12 cellular contexts compared by ENCODE assay signal in the genomic region with DNA sequence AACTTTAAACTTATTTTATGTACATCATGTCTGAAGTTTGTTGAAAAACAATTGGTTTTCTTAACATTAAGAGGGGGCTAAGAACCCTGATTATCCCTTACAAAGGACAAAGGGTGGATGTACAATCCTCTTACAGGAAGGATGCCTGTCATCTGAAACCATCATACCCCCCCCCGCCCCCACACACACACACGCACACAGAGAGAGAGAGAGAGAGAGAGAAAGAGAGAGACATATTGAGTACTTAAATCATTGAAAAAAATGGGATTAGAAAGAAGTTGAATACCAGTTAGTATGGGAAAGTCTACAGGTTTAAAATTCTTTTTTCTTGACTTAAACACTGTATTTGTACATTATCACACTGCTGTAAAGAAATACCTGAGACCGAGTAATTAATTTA. TPM values are rescaled to one million over a fixed set of nuclear protein-coding genes. Genes with fewer than 3 reads are reported as not detected.
DNase-seq lines count a peak whose midpoint lies in the region; ATAC-seq and TF ChIP-seq lines count a peak whose summit lies in the region.
"Had no signal": no experiment of that assay in that cellular context is flagged by ENCODE, and none has a peak within 500 bp of the region (broad histone marks: within the 10 kb centered on the region; RNA-seq: fewer than 3 reads in every experiment).

No MANE protein-coding gene starts in this region.

- H3K36me3 ChIP-seq in GM23338 (ENCODE audit: insufficient read depth), result no peaks in the 10 kb centered on the region
- H3K36me3 ChIP-seq in heart left ventricle, result no peaks in the 10 kb centered on the region

- POLR2A ChIA-PET in CD4-positive, alpha-beta T cell (lab: Charles Lee), result no interaction called here
- POLR2A ChIA-PET in activated CD8-positive, alpha-beta T cell treated with anti-CD3 and anti-CD28 coated beads for 36 hours (lab: Charles Lee), result no interaction called here

- CTCF ChIA-PET in CD4-positive, alpha-beta T cell (lab: Charles Lee), result no interaction called here
- CTCF ChIA-PET in activated CD8-positive, alpha-beta T cell treated with anti-CD3 and anti-CD28 coated beads for 36 hours (lab: Charles Lee), result interaction anchor here (0.7 kb wide), 1 partner anchor 12 kb away, joined by 3 read pairs; no protein-coding TSS in a partner anchor

- H3K4me3 ChIP-seq in GM23338, result no peak overlapping the region
- no peak overlapping the region for H3K4me3 ChIP-seq in heart left ventricle
- H3K4me3 ChIP-seq: body of pancreas, mucosa of descending colon had no signal

- peak; percentile 44 for ATAC-seq in CD4-positive, alpha-beta T cell (ENCODE audit: poor library complexity)
- ATAC-seq in GM23338, result no peak
- ATAC-seq in activated CD8-positive, alpha-beta T cell treated with anti-CD3 and anti-CD28 coated beads for 36 hours, result no peak
- no peak for ATAC-seq in heart left ventricle
- no peak for ATAC-seq in HG03196 (IDR thresholded peaks at IDR 0.05; ENCODE audit: unreplicated experiment)
- ATAC-seq: body of pancreas had no signal

- H3K27me3 ChIP-seq in CD4-positive, alpha-beta T cell (ENCODE audit: control insufficient read depth, insufficient read depth, low read length), result no peaks in the 10 kb centered on the region
- no peaks in the 10 kb centered on the region for H3K27me3 ChIP-seq in GM23338 (ENCODE audit: insufficient read depth)
- H3K27me3 ChIP-seq in heart left ventricle, result no peaks in the 10 kb centered on the region
- H3K27me3 ChIP-seq: body of pancreas had no signal

- H3K27me3 Mint-ChIP-seq in CD4-positive, alpha-beta T cell, result no peaks in the 10 kb centered on the region
- H3K27me3 Mint-ChIP-seq in GM23338 (ENCODE audit: insufficient read depth, low read depth, poor library complexity), result peaks cover 3% of the 10 kb centered on the region
- H3K27me3 Mint-ChIP-seq in activated CD8-positive, alpha-beta T cell treated with anti-CD3 and anti-CD28 coated beads for 36 hours, result no peaks in the 10 kb centered on the region

- peak overlapping the region; percentile 74 for H3K27ac Mint-ChIP-seq in CD4-positive, alpha-beta T cell
- H3K27ac Mint-ChIP-seq in GM23338, result no peak overlapping the region
- peak overlapping the region; percentile 77 for H3K27ac Mint-ChIP-seq in activated CD8-positive, alpha-beta T cell treated with anti-CD3 and anti-CD28 coated beads for 36 hours

- intact Hi-C loops in CD4-positive, alpha-beta T cell (cut with DNase I, micrococcal nuclease), result no loop called here
- intact Hi-C loops in activated CD8-positive, alpha-beta T cell treated with anti-CD3 and anti-CD28 coated beads for 36 hours (cut with micrococcal nuclease), result no loop called here
- intact Hi-C loops in heart left ventricle (cut with DNase I), result no loop called here

- no peak for TF ChIP-seq POLR2A in heart left ventricle (IDR thresholded peaks at IDR 0.05)

- peak overlapping the region; percentile 57 for H3K4me3 Mint-ChIP-seq in CD4-positive, alpha-beta T cell
- no peak overlapping the region for H3K4me3 Mint-ChIP-seq in GM23338
- no peak overlapping the region for H3K4me3 Mint-ChIP-seq in activated CD8-positive, alpha-beta T cell treated with anti-CD3 and anti-CD28 coated beads for 36 hours

- peaks cover 25% of the 10 kb centered on the region for H3K4me1 Mint-ChIP-seq in CD4-positive, alpha-beta T cell (ENCODE audit: low read depth)
- H3K4me1 Mint-ChIP-seq in GM23338, result peaks cover 6% of the 10 kb centered on the region
- H3K4me1 Mint-ChIP-seq in activated CD8-positive, alpha-beta T cell treated with anti-CD3 and anti-CD28 coated beads for 36 hours (ENCODE audit: low read depth), result peaks cover 17% of the 10 kb centered on the region

- no peak for DNase-seq in CD4-positive, alpha-beta T cell
- no peak for DNase-seq in GM23338 (ENCODE audit: low spot score)
- no peak for DNase-seq in activated CD8-positive, alpha-beta T cell treated with anti-CD3 and anti-CD28 coated beads for 36 hours
- DNase-seq in left kidney (ENCODE audit: low read depth, low spot score), result peak; percentile 41
- DNase-seq in heart left ventricle, result no peak
- DNase-seq in mucosa of gallbladder (ENCODE audit: low spot score), result no peak
- DNase-seq: body of pancreas, kidney glomerular epithelial cell, mucosa of descending colon, NCI-H187 treated with DMSO at 0.1 percent for 48 hours, NCI-H526 had no signal

- H4K20me1 ChIP-seq in GM23338 (replicated peaks; ENCODE audit: insufficient read depth), result no peaks in the 10 kb centered on the region

- H2AFZ ChIP-seq in GM23338, result peak overlapping the region; percentile 88

- no peaks in the 10 kb centered on the region for H3K9me3 ChIP-seq in CD4-positive, alpha-beta T cell (ENCODE audit: control insufficient read depth, low read length)
- no peaks in the 10 kb centered on the region for H3K9me3 ChIP-seq in heart left ventricle
- H3K9me3 ChIP-seq: body of pancreas had no signal

- no peak for TF ChIP-seq CTCF in CD4-positive, alpha-beta T cell (IDR thresholded peaks at IDR 0.05)
- TF ChIP-seq CTCF in GM23338 (conservative IDR thresholded peaks at IDR 0.05; ENCODE audit: low read depth in 2 of 2), result no peak
- TF ChIP-seq CTCF in activated CD8-positive, alpha-beta T cell treated with anti-CD3 and anti-CD28 coated beads for 36 hours (IDR thresholded peaks at IDR 0.05), result no peak
- no peak for TF ChIP-seq CTCF in heart left ventricle (IDR thresholded peaks at IDR 0.05)

- H3K9me3 Mint-ChIP-seq in CD4-positive, alpha-beta T cell, result no peaks in the 10 kb centered on the region
- H3K9me3 Mint-ChIP-seq in GM23338, result peaks cover 10% of the 10 kb centered on the region
- H3K9me3 Mint-ChIP-seq in activated CD8-positive, alpha-beta T cell treated with anti-CD3 and anti-CD28 coated beads for 36 hours, result no peaks in the 10 kb centered on the region

- H3K36me3 Mint-ChIP-seq in CD4-positive, alpha-beta T cell (ENCODE audit: low read depth), result no peaks in the 10 kb centered on the region
- H3K36me3 Mint-ChIP-seq in GM23338 (ENCODE audit: low read depth), result peaks cover 6% of the 10 kb centered on the region
- peaks cover 3% of the 10 kb centered on the region for H3K36me3 Mint-ChIP-seq in activated CD8-positive, alpha-beta T cell treated with anti-CD3 and anti-CD28 coated beads for 36 hours (ENCODE audit: low read depth)

- H3K79me2 ChIP-seq in GM23338 (replicated peaks; ENCODE audit: insufficient read depth), result no peaks in the 10 kb centered on the region

- H3K4me2 ChIP-seq in GM23338, result no peak overlapping the region

- H3K27ac ChIP-seq in CD4-positive, alpha-beta T cell (ENCODE audit: low read depth, low read length), result peak overlapping the region; percentile 8
- H3K27ac ChIP-seq in GM23338 (ENCODE audit: low read depth) (no peak overlapping the region), heart left ventricle (peak overlapping the region in 1 of 12 donors; percentile 37)
- H3K27ac ChIP-seq: body of pancreas had no signal

- H3F3A ChIP-seq in GM23338 (replicated peaks; ENCODE audit: low read depth), result no peaks in the 10 kb centered on the region

- WGBS in heart left ventricle, 4 donors, result 53 to 67% (median 60%) methylated on average over 3 of the region's 3 CpGs

- H3K4me1 ChIP-seq in GM23338 (ENCODE audit: insufficient read depth) (peaks cover 5% of the 10 kb centered on the region; the same call in 1 of the 2 replicates), heart left ventricle (peaks cover 0 to 15% (median 0%) of the 10 kb centered on the region in 12 donors)
- H3K4me1 ChIP-seq: body of pancreas had no signal

- H3K9me2 ChIP-seq in GM23338 (ENCODE audit: insufficient read depth), result no peaks in the 10 kb centered on the region

TF ChIP-seq in GM23338, 12 proteins besides CTCF, POLR2A, EP300 and RAD21 (continues in another document):
- TF ChIP-seq ZNF114 (CRISPR knock-in tag; IDR thresholded peaks at IDR 0.05) (no peak), EZH2phosphoT487 (IDR thresholded peaks at IDR 0.05; ENCODE audit: unreplicated experiment) (no peak), STAT1 (IDR thresholded peaks at IDR 0.05; ENCODE audit: unreplicated experiment) (no peak), ZNF331 (CRISPR knock-in tag; IDR thresholded peaks at IDR 0.05; ENCODE audit: low read depth) (no peak)
- TF ChIP-seq, protein P1, sequence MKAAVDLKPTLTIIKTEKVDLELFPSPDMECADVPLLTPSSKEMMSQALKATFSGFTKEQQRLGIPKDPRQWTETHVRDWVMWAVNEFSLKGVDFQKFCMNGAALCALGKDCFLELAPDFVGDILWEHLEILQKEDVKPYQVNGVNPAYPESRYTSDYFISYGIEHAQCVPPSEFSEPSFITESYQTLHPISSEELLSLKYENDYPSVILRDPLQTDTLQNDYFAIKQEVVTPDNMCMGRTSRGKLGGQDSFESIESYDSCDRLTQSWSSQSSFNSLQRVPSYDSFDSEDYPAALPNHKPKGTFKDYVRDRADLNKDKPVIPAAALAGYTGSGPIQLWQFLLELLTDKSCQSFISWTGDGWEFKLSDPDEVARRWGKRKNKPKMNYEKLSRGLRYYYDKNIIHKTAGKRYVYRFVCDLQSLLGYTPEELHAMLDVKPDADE (IDR thresholded peaks at IDR 0.05), result no peak

RNA-seq across cellular contexts. Expression of a gene that starts 10.9 kb away (rescaled TPM):
- total RNA-seq in CD4-positive, alpha-beta T cell, result 10 to 100 TPM; 10.7 to 11.8 TPM
- 30.8 and 36.6 TPM in 2 replicates for total RNA-seq in GM23338 (2014; rRNA removed; shearing (Covaris generic))
- polyA plus RNA-seq in GM23338 (2016; fragmentation: Nextera tagmentation; extraction: Ambion mirVana), result 10.1 and 11.4 TPM in 2 replicates
- total RNA-seq in activated CD8-positive, alpha-beta T cell treated with anti-CD3 and anti-CD28 coated beads for 36 hours, result 10 to 100 TPM; 63.0 to 67.6 TPM
- 10 to 100 TPM in 4 of 9 donors, 1 to 10 TPM in 5; 6.8 to 18.4 (median 8.7) TPM for total RNA-seq in heart left ventricle
- 1 to 10 TPM; 3.3 to 7.5 TPM for polyA plus RNA-seq in heart left ventricle
- total RNA-seq in mucosa of gallbladder, result 37.3 TPM
